21 cellular contexts compared by ENCODE assay signal in genomic region chr5:109900453-109900852, GRCh38.
"Had no signal": no experiment of that assay in that cellular context is flagged by ENCODE, and none has a peak within 500 bp of the region (broad histone marks: within the 10 kb centered on the region; RNA-seq: fewer than 3 reads in every experiment).

No MANE protein-coding gene starts in this region.

- H3K9me3 ChIP-seq: breast epithelium had no signal

- H3K27ac ChIP-seq: breast epithelium, WERI-Rb-1 had no signal

- H3K27ac Mint-ChIP-seq: activated CD4-positive, alpha-beta T cell treated with anti-CD3 and anti-CD28 coated beads for 36 hours; activated CD8-positive, alpha-beta T cell treated with anti-CD3 and anti-CD28 coated beads for 36 hours; activated naive CD4-positive, alpha-beta T cell treated with anti-CD3 and anti-CD28 coated beads, Interleukin-2, amount 10 ng/mL, durations not matched to agents 7 days and 5 days; activated naive CD8-positive, alpha-beta T cell treated with anti-CD3 and anti-CD28 coated beads for 36 hours; activated T-cell treated with anti-CD3 and anti-CD28 coated beads, Interleukin-2, amount 50 U/mL, for 72 hours; activated T-helper 2 cell treated with anti-CD3 and anti-CD28 coated beads, Interferon-gamma antibody, Interleukin-2, Interleukin-4, amounts not matched to agents 10 μg/mL and 5 μg/mL and 100 μg/mL, durations not matched to agents 14 hours and 24 hours and 36 hours had no signal

- H3K27me3 ChIP-seq: breast epithelium had no signal

- H3K36me3 Mint-ChIP-seq: activated naive CD4-positive, alpha-beta T cell treated with anti-CD3 and anti-CD28 coated beads, Interleukin-2, amount 10 ng/mL, durations not matched to agents 7 days and 5 days; activated naive CD8-positive, alpha-beta T cell treated with anti-CD3 and anti-CD28 coated beads for 36 hours had no signal

- ATAC-seq: activated CD4-positive, alpha-beta T cell treated with anti-CD3 and anti-CD28 coated beads for 36 hours; activated T-cell treated with anti-CD3 and anti-CD28 coated beads, Interleukin-2, amount 50 U/mL, for 72 hours had no signal

- H3K4me1 ChIP-seq: breast epithelium had no signal

- H3K4me3 ChIP-seq: breast epithelium had no signal

- DNase-seq: activated CD4-positive, alpha-beta T cell treated with anti-CD3 and anti-CD28 coated beads for 36 hours; activated CD8-positive, alpha-beta memory T cell treated with anti-CD3 and anti-CD28 coated beads, Interleukin-2, amount 50 U/mL, for 4 hours; activated CD8-positive, alpha-beta T cell treated with anti-CD3 and anti-CD28 coated beads for 36 hours; activated gamma-delta T cell treated with Interleukin-2 at 50 U/mL for 16 hours; activated naive CD4-positive, alpha-beta T cell treated with anti-CD3 and anti-CD28 coated beads, Interleukin-2, amount 10 ng/mL, durations not matched to agents 7 days and 5 days; activated naive CD8-positive, alpha-beta T cell treated with anti-CD3 and anti-CD28 coated beads for 36 hours; activated T-cell treated with anti-CD3 and anti-CD28 coated beads, Interleukin-2, amount 50 U/mL, for 72 hours; aorta; caudate nucleus; NCI-H1092; NCI-H1930; NCI-H2171 treated with DMSO at 0.1 percent for 48 hours; NCI-H226; NCI-H526; NCI-H774; NK-92 treated with Interleukin-12 subunit alpha and Interleukin-12 subunit beta, amount 100 ng/mL, for 24 hours; SHP77 treated with DMSO at 0.1 percent for 48 hours; T-helper 1 cell; WERI-Rb-1 had no signal

- H3K27me3 Mint-ChIP-seq: activated CD4-positive, alpha-beta T cell treated with anti-CD3 and anti-CD28 coated beads for 36 hours; activated CD8-positive, alpha-beta T cell treated with anti-CD3 and anti-CD28 coated beads for 36 hours; activated naive CD4-positive, alpha-beta T cell treated with anti-CD3 and anti-CD28 coated beads, Interleukin-2, amount 10 ng/mL, durations not matched to agents 7 days and 5 days; activated naive CD8-positive, alpha-beta T cell treated with anti-CD3 and anti-CD28 coated beads for 36 hours had no signal

- H3K4me3 Mint-ChIP-seq: activated CD4-positive, alpha-beta T cell treated with anti-CD3 and anti-CD28 coated beads for 36 hours; activated CD8-positive, alpha-beta T cell treated with anti-CD3 and anti-CD28 coated beads for 36 hours; activated naive CD4-positive, alpha-beta T cell treated with anti-CD3 and anti-CD28 coated beads, Interleukin-2, amount 10 ng/mL, durations not matched to agents 7 days and 5 days; activated naive CD8-positive, alpha-beta T cell treated with anti-CD3 and anti-CD28 coated beads for 36 hours; activated T-cell treated with anti-CD3 and anti-CD28 coated beads, Interleukin-2, amount 50 U/mL, for 72 hours had no signal

- H3K36me3 ChIP-seq: breast epithelium, WERI-Rb-1 had no signal

- H3K9me3 Mint-ChIP-seq: activated CD8-positive, alpha-beta T cell treated with anti-CD3 and anti-CD28 coated beads for 36 hours; activated naive CD4-positive, alpha-beta T cell treated with anti-CD3 and anti-CD28 coated beads, Interleukin-2, amount 10 ng/mL, durations not matched to agents 7 days and 5 days; activated naive CD8-positive, alpha-beta T cell treated with anti-CD3 and anti-CD28 coated beads for 36 hours; activated T-helper 2 cell treated with anti-CD3 and anti-CD28 coated beads, Interferon-gamma antibody, Interleukin-2, Interleukin-4, amounts not matched to agents 10 μg/mL and 5 μg/mL and 100 μg/mL, durations not matched to agents 14 hours and 24 hours and 36 hours had no signal

- H3K4me1 Mint-ChIP-seq: activated CD4-positive, alpha-beta T cell treated with anti-CD3 and anti-CD28 coated beads for 36 hours; activated naive CD4-positive, alpha-beta T cell treated with anti-CD3 and anti-CD28 coated beads, Interleukin-2, amount 10 ng/mL, durations not matched to agents 7 days and 5 days had no signal
